Comparison of ENCODE assay signal across 2 cellular contexts in genomic region chr9:99411479-99412100, GRCh38.
TF ChIP-seq lines count a peak whose summit lies in the region.

No MANE protein-coding gene starts in this region.

TF ChIP-seq in H1, 55 proteins besides CTCF, POLR2A, EP300 and RAD21:
- TF ChIP-seq YY1 (IDR thresholded peaks at IDR 0.05; ENCODE audit: low read depth, low read length) (peak; percentile 73; the same call in 1 of the 2 replicates), TBP (IDR thresholded peaks at IDR 0.05; ENCODE audit: low read depth, low read length) (no peak)

TF ChIP-seq in neural cell, 6 proteins besides CTCF, POLR2A, EP300 and RAD21:
- TF ChIP-seq REST (IDR thresholded peaks at IDR 0.05; ENCODE audit: borderline replicate concordance), result no peak
- no peak for TF ChIP-seq TAF1 (IDR thresholded peaks at IDR 0.05; ENCODE audit: low read depth)
- no peak for TF ChIP-seq MXI1 (conservative IDR thresholded peaks at IDR 0.05; ENCODE audit: poor library complexity, severe bottlenecking)
- peak; percentile 49 for TF ChIP-seq POLR2AphosphoS5 (IDR thresholded peaks at IDR 0.05)
- TF ChIP-seq SMC3 (conservative IDR thresholded peaks at IDR 0.05; ENCODE audit: poor library complexity), result no peak
TF ChIP-seq in neural cell: peak in this region for 1.
